8 cellular contexts compared by ENCODE assay signal in genomic region chr1:210251680-210252490, GRCh38. TPM values are rescaled to one million over a fixed set of nuclear protein-coding genes. Genes with fewer than 3 reads are reported as not detected.
DNase-seq lines count a peak whose midpoint lies in the region; ATAC-seq and TF ChIP-seq lines count a peak whose summit lies in the region.

No MANE protein-coding gene starts in this region.

- ATAC-seq in Panc1 (no peak), GM18873 (IDR thresholded peaks at IDR 0.05; ENCODE audit: low FRiP score, unreplicated experiment) (no peak), HG03439 (IDR thresholded peaks at IDR 0.05; ENCODE audit: unreplicated experiment) (no peak), HG03521 (IDR thresholded peaks at IDR 0.05; ENCODE audit: unreplicated experiment) (no peak)

- H3K9me3 ChIP-seq in Panc1 (ENCODE audit: control insufficient read depth, insufficient read depth, low read depth, low read length) (no peaks in the 10 kb centered on the region), fibroblast of lung (ENCODE audit: control insufficient read depth, insufficient read depth, low read depth, low read length) (no peaks in the 10 kb centered on the region), parathyroid adenoma (ENCODE audit: control insufficient read depth, low read length) (no peaks in the 10 kb centered on the region)

- no peaks in the 10 kb centered on the region for H4K20me1 ChIP-seq in fibroblast of lung (ENCODE audit: control insufficient read depth, extremely low read depth, insufficient read depth, low read length)

- peak overlapping the region; percentile 57 for H2AFZ ChIP-seq in fibroblast of lung (ENCODE audit: low read length)
- peak overlapping the region; percentile 82 for H2AFZ ChIP-seq in parathyroid adenoma

- BruUV-seq in Panc1 (replicated peaks; lab: Mats Ljungman, UMichigan): no TSS peak

- CTCF ChIA-PET in Panc1 (lab: Charles Lee): no interaction called here

- H3K4me3 ChIP-seq in Panc1 (ENCODE audit: low read depth in 2 of 2, low read length in 2 of 2) (peak overlapping the region; percentile 37 to 38), fibroblast of lung (replicated peaks in 1 of 4; ENCODE audit: control extremely low read depth in 1 of 4, insufficient read depth in 1 of 4, low read depth in 3 of 4, low read length in 4 of 4) (peak overlapping the region in 2 of 4 experiments; percentile 17 to 48), parathyroid adenoma (ENCODE audit: low read depth, low read length) (peak overlapping the region; percentile 23)

- peak; percentile 36 for DNase-seq in GM13977 (ENCODE audit: low spot score)
- no peak for DNase-seq in Panc1 (ENCODE audit: low read depth, low spot score)
- no peak for DNase-seq in fibroblast of lung (ENCODE audit: low read depth in 2 of 2)
- no peak for DNase-seq in HCEC 1CT

- H3K4me1 ChIP-seq in Panc1 (ENCODE audit: control insufficient read depth, insufficient read depth, low read length) (no peaks in the 10 kb centered on the region), fibroblast of lung (ENCODE audit: control insufficient read depth, extremely low read depth, insufficient read depth, low read length) (peaks cover 2% of the 10 kb centered on the region), parathyroid adenoma (no peaks in the 10 kb centered on the region)

- H3K27ac ChIP-seq in Panc1 (ENCODE audit: low read length): no peak overlapping the region
- H3K27ac ChIP-seq in fibroblast of lung (ENCODE audit: insufficient read depth, low read length): no peak overlapping the region
- no peak overlapping the region for H3K27ac ChIP-seq in parathyroid adenoma

- TF ChIP-seq CTCF in GM13977 (IDR thresholded peaks at IDR 0.05; ENCODE audit: extremely low read depth, insufficient read depth, missing control alignments) (no peak), Panc1 (IDR thresholded peaks at IDR 0.05) (no peak), fibroblast of lung (conservative IDR thresholded peaks at IDR 0.05 in 1 of 2, IDR thresholded peaks at IDR 0.05 in 1 of 2; ENCODE audit: low read depth in 1 of 2, low read length in 2 of 2) (no peak), parathyroid adenoma (IDR thresholded peaks at IDR 0.05) (no peak)

- no peaks in the 10 kb centered on the region for H3K36me3 ChIP-seq in Panc1 (ENCODE audit: control insufficient read depth, insufficient read depth, low read length)
- H3K36me3 ChIP-seq in fibroblast of lung (ENCODE audit: control insufficient read depth, insufficient read depth, low read length): no peaks in the 10 kb centered on the region
- no peaks in the 10 kb centered on the region for H3K36me3 ChIP-seq in parathyroid adenoma (ENCODE audit: control insufficient read depth, insufficient read depth, low read length)

- intact Hi-C loops in Panc1 (cut with micrococcal nuclease; ENCODE audit: unreplicated experiment): no loop called here

- H3K27me3 ChIP-seq in Panc1 (ENCODE audit: control insufficient read depth, insufficient read depth, low read length) (peaks cover 3% of the 10 kb centered on the region; the same call in 1 of the 2 replicates), fibroblast of lung (ENCODE audit: control insufficient read depth, insufficient read depth, low read length) (peaks cover 15% of the 10 kb centered on the region), parathyroid adenoma (ENCODE audit: control insufficient read depth, insufficient read depth, low read length) (no peaks in the 10 kb centered on the region)

- H3K9ac ChIP-seq in fibroblast of lung (ENCODE audit: insufficient read depth, low read length) (no peak overlapping the region), parathyroid adenoma (no peak overlapping the region)

- in situ Hi-C loops in GM13977 (cut with MboI; ENCODE audit: low pct_unique_long_range_greater_than_20kb, low sequenced_read_pairs, unreplicated experiment) (no loop called here), Panc1 (cut with HindIII; ENCODE audit: low pct_unique_long_range_greater_than_20kb, low sequenced_read_pairs) (no loop called here)

- POLR2A ChIA-PET in Panc1 (lab: Charles Lee): no interaction called here

- peak overlapping the region; percentile 61 for H3K4me2 ChIP-seq in fibroblast of lung (ENCODE audit: extremely low read depth, insufficient read depth, low read length)
- peak overlapping the region; percentile 80 for H3K4me2 ChIP-seq in parathyroid adenoma (ENCODE audit: low read length)

- H3K79me2 ChIP-seq in fibroblast of lung (ENCODE audit: control insufficient read depth, insufficient read depth, low read length) (no peaks in the 10 kb centered on the region), parathyroid adenoma (no peaks in the 10 kb centered on the region)

RNA-seq across cellular contexts. Expression of gene SERTAD4, which starts 19.3 kb away (rescaled TPM):
- total RNA-seq in Panc1 (2021; ENCODE audit: unreplicated experiment) (0.31 TPM), fibroblast of lung (under 0.01 and 0.17 TPM in 2 replicates)
- polyA plus RNA-seq in Panc1 (2012; ENCODE audit: insufficient read length): not detected
- polyA plus RNA-seq in fibroblast of lung: 0.87 and 7.6 TPM in 2 replicates
- polyA plus RNA-seq in fibroblast of lung (2012): 0.66 and 5.6 TPM in 2 replicates
- polyA minus RNA-seq in fibroblast of lung (ENCODE audit: low replicate concordance): 0.33 and 1.7 TPM in 2 replicates
